ENCODE assay signal across 8 cellular contexts in the genomic region with DNA sequence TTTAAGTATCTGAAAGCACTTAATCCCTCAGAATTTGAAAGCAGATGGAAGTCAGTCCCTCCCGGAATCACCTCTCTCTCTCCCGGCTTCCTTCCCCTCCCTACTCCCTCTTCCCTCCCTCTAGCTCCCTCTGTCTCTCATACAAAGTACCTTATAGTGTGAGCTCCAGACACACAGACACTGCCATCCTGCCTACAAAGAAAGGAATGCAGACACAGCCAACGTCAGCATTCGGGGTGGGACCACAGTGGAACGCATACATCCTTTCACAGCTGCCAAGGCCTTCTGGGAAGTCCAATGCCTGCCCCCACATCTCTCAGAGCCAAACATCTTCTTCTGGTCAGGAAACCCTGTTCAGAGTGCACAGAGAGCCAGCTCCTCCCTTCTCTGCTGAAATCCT. TPM values are rescaled to one million over a fixed set of nuclear protein-coding genes. Genes with fewer than 3 reads are reported as not detected.
DNase-seq lines count a peak whose midpoint lies in the region; ATAC-seq and TF ChIP-seq lines count a peak whose summit lies in the region.

No MANE protein-coding gene starts in this region.

- H2BK15ac ChIP-seq in mesendoderm (replicated peaks; ENCODE audit: low read depth): no peak overlapping the region

- H2BK120ac ChIP-seq in mesendoderm (ENCODE audit: low read depth, low read length): no peak overlapping the region

- H4K8ac ChIP-seq in mesendoderm (ENCODE audit: low read depth, low read length): no peak overlapping the region

- H2BK5ac ChIP-seq in mesendoderm (ENCODE audit: low read length): no peak overlapping the region

- H3K4me3 Mint-ChIP-seq in activated CD8-positive, alpha-beta T cell treated with anti-CD3 and anti-CD28 coated beads for 36 hours: no peak overlapping the region

- no peak overlapping the region for H3K27ac ChIP-seq in mesendoderm (ENCODE audit: low read depth, low read length)

- no peak for ATAC-seq in activated CD8-positive, alpha-beta T cell treated with anti-CD3 and anti-CD28 coated beads for 36 hours

- WGBS in mesendoderm (ENCODE audit: extremely low coverage, insufficient coverage, low lambda C conversion rate): no CpG with 5 or more reads among the region's 5 CpGs

- peaks cover 3% of the 10 kb centered on the region for H3K79me1 ChIP-seq in mesendoderm (ENCODE audit: low read length)

- no peak for TF ChIP-seq CTCF in activated CD8-positive, alpha-beta T cell treated with anti-CD3 and anti-CD28 coated beads for 36 hours (IDR thresholded peaks at IDR 0.05)

- peaks cover 14% of the 10 kb centered on the region for H3K4me1 ChIP-seq in mesendoderm (ENCODE audit: control insufficient read depth, low read depth, low read length)

- peak overlapping the region; percentile 29 for H3K56ac ChIP-seq in mesendoderm (ENCODE audit: low read length)

- no peaks in the 10 kb centered on the region for H3K36me3 ChIP-seq in mesendoderm (ENCODE audit: control insufficient read depth, insufficient read depth, low read length)

- peak; percentile 24 for DNase-seq in DMS53 treated with DMSO at 0.1 percent for 48 hours (lab: John Stamatoyannopoulos, UW; ENCODE audit: unreplicated experiment)
- DNase-seq in NCI-H69 (lab: John Stamatoyannopoulos, UW): peak; percentile 69
- peak; percentile 41 for DNase-seq in epidermal melanocyte (ENCODE audit: insufficient read length, low spot score)
- peak; percentile 98 for DNase-seq in mesendoderm
- DNase-seq in ureter (ENCODE audit: low spot score): peak; percentile 76
- DNase-seq in NK-92 treated with Interleukin-12 subunit alpha and Interleukin-12 subunit beta, amount 100 ng/mL, for 24 hours (lab: John Stamatoyannopoulos, UW): no peak
- DNase-seq in NOMO-1 (lab: John Stamatoyannopoulos, UW; ENCODE audit: unreplicated experiment in 2 of 2): no peak
- no peak for DNase-seq in activated CD8-positive, alpha-beta T cell treated with anti-CD3 and anti-CD28 coated beads for 36 hours

- no peak overlapping the region for H3K27ac Mint-ChIP-seq in activated CD8-positive, alpha-beta T cell treated with anti-CD3 and anti-CD28 coated beads for 36 hours

- no peaks in the 10 kb centered on the region for H3K27me3 Mint-ChIP-seq in activated CD8-positive, alpha-beta T cell treated with anti-CD3 and anti-CD28 coated beads for 36 hours

- H3K4me1 Mint-ChIP-seq in activated CD8-positive, alpha-beta T cell treated with anti-CD3 and anti-CD28 coated beads for 36 hours (ENCODE audit: low read depth): peaks cover 71% of the 10 kb centered on the region

- CTCF ChIA-PET in activated CD8-positive, alpha-beta T cell treated with anti-CD3 and anti-CD28 coated beads for 36 hours (lab: Charles Lee): interaction anchor here (0.8 to 2.0 kb wide), 2 partner anchors 15 to 193 kb away, joined by 3 to 8 read pairs; no protein-coding TSS in a partner anchor

- no peak overlapping the region for H4K5ac ChIP-seq in mesendoderm (ENCODE audit: low read length)

- no peak overlapping the region for H3K4me2 ChIP-seq in mesendoderm (ENCODE audit: low read length)

- no peak overlapping the region for H3K4me3 ChIP-seq in mesendoderm (ENCODE audit: low read length)

- no peak overlapping the region for H3K4ac ChIP-seq in mesendoderm (ENCODE audit: low read depth, low read length)

- POLR2A ChIA-PET in activated CD8-positive, alpha-beta T cell treated with anti-CD3 and anti-CD28 coated beads for 36 hours (lab: Charles Lee): interaction anchor here (0.8 kb wide), 1 partner anchor 9 kb away, joined by 4 read pairs; a partner anchor contains a TSS

- intact Hi-C loops in activated CD8-positive, alpha-beta T cell treated with anti-CD3 and anti-CD28 coated beads for 36 hours (cut with micrococcal nuclease): no loop called here

- no peak overlapping the region for H3K9ac ChIP-seq in mesendoderm (ENCODE audit: low read length)

- H2AK5ac ChIP-seq in mesendoderm (ENCODE audit: low read length): no peak overlapping the region

- no peaks in the 10 kb centered on the region for H3K9me3 Mint-ChIP-seq in activated CD8-positive, alpha-beta T cell treated with anti-CD3 and anti-CD28 coated beads for 36 hours

- no peaks in the 10 kb centered on the region for H3K79me2 ChIP-seq in mesendoderm (ENCODE audit: control insufficient read depth, insufficient read depth, low read length)

- H3K36me3 Mint-ChIP-seq in activated CD8-positive, alpha-beta T cell treated with anti-CD3 and anti-CD28 coated beads for 36 hours (ENCODE audit: low read depth): peaks cover 3% of the 10 kb centered on the region

- peak overlapping the region; percentile 34 for H3K18ac ChIP-seq in mesendoderm (ENCODE audit: low read length)

- no peak overlapping the region for H3K23ac ChIP-seq in mesendoderm (ENCODE audit: low read length)

- H3K27me3 ChIP-seq in mesendoderm (ENCODE audit: insufficient read depth, low read length, poor library complexity): no peaks in the 10 kb centered on the region

RNA-seq across cellular contexts. Expression of a gene that starts 9.3 kb away (rescaled TPM):
- polyA plus RNA-seq in mesendoderm (2013, experiment 1 of 2): 5.5 TPM
- 5.2 TPM for polyA plus RNA-seq in mesendoderm (2013, experiment 2 of 2)
- total RNA-seq in ureter: 24.4 TPM
- 10 to 100 TPM; 11.5 to 12.5 TPM for total RNA-seq in activated CD8-positive, alpha-beta T cell treated with anti-CD3 and anti-CD28 coated beads for 36 hours

RNA-seq across cellular contexts. Expression of a gene that starts 35.3 kb away (rescaled TPM):
- 81.7 TPM for polyA plus RNA-seq in mesendoderm (2013, experiment 1 of 2)
- polyA plus RNA-seq in mesendoderm (2013, experiment 2 of 2): 83.4 TPM
- 38.7 TPM for total RNA-seq in ureter
- total RNA-seq in activated CD8-positive, alpha-beta T cell treated with anti-CD3 and anti-CD28 coated beads for 36 hours: 10 to 100 TPM; 78.6 to 78.7 TPM

Comparison
In these comparisons a context has a peak if more than half of its experiments do, and no peak if none do; other contexts are left out.
1. DNase-seq: peak in DMS53 treated with DMSO at 0.1 percent for 48 hours (single experiment), NCI-H69 (single experiment), epidermal melanocyte (single experiment), mesendoderm (single experiment) and ureter (single experiment); none in NK-92 treated with Interleukin-12 subunit alpha and Interleukin-12 subunit beta, amount 100 ng/mL, for 24 hours (single experiment), NOMO-1 (0 of 2) and activated CD8-positive, alpha-beta T cell treated with anti-CD3 and anti-CD28 coated beads for 36 hours (single experiment).